8 cellular contexts compared by ENCODE assay signal in genomic region chr11:66728760-66729385, GRCh38. TPM values are rescaled to one million over a fixed set of nuclear protein-coding genes. Genes with fewer than 3 reads are reported as not detected.
DNase-seq lines count a peak whose midpoint lies in the region; ATAC-seq and TF ChIP-seq lines count a peak whose summit lies in the region.

TSS of gene SPTBN2 (minus strand) at chr11:66729216. CDS start at chr11:66721240, 7,976 bp downstream.

- no peak for TF ChIP-seq CTCF in WI38 (IDR thresholded peaks at IDR 0.05; ENCODE audit: low read depth, low read length)
- TF ChIP-seq CTCF in progenitor cell of endocrine pancreas (IDR thresholded peaks at IDR 0.05; ENCODE audit: unreplicated experiment) = no peak

- DNase-seq in left cardiac atrium (no peak), cardiac septum (ENCODE audit: low spot score) (no peak), glomerular visceral epithelial cell (ENCODE audit: extremely low spot score) (peak; percentile 31), progenitor cell of endocrine pancreas (ENCODE audit: low spot score, unreplicated experiment) (no peak)

- intact Hi-C loops in left cardiac atrium (cut with DNase I) = no loop called here
- intact Hi-C loops in cardiac septum (cut with DNase I) = no loop called here

- H3K27ac Mint-ChIP-seq in progenitor cell of endocrine pancreas = peak within 1 kb of the TSS; percentile 80

- peaks cover 50% of the 10 kb centered on the region for H3K27me3 Mint-ChIP-seq in progenitor cell of endocrine pancreas

- H3K4me3 ChIP-seq in WI38 (ENCODE audit: low read depth, low read length) = peak within 1 kb of the TSS; percentile 41

- peaks cover 4% of the 10 kb centered on the region for H3K36me3 Mint-ChIP-seq in progenitor cell of endocrine pancreas (ENCODE audit: insufficient read depth)

- ATAC-seq in left cardiac atrium = peak; percentile 23 to 35
- no peak for ATAC-seq in HG02759 (IDR thresholded peaks at IDR 0.05; ENCODE audit: unreplicated experiment)
- ATAC-seq in HG03565 (IDR thresholded peaks at IDR 0.05; ENCODE audit: unreplicated experiment) = no peak
- ATAC-seq in HG03196 (IDR thresholded peaks at IDR 0.05; ENCODE audit: unreplicated experiment) = no peak

- H3K9me3 Mint-ChIP-seq in progenitor cell of endocrine pancreas (ENCODE audit: low read depth) = no peaks in the 10 kb centered on the region

- peak within 1 kb of the TSS; percentile 88 for H3K4me3 Mint-ChIP-seq in progenitor cell of endocrine pancreas (ENCODE audit: low read depth)

- H3K4me1 Mint-ChIP-seq in progenitor cell of endocrine pancreas (ENCODE audit: low read depth) = peaks cover 24% of the 10 kb centered on the region

RNA-seq across cellular contexts. Expression of gene SPTBN2, which starts in this region (rescaled TPM):
- total RNA-seq in left cardiac atrium = 1 to 10 TPM; 3.2 to 3.8 TPM
- 1.7 TPM for total RNA-seq in cardiac septum
- total RNA-seq in progenitor cell of endocrine pancreas = 54.0 and 55.0 TPM in 2 replicates

Comparison
In these comparisons a context has a peak if more than half of its experiments do, and no peak if none do; other contexts are left out.
1. RNA of gene SPTBN2 (total RNA-seq): 54.0 to 55.0 TPM in progenitor cell of endocrine pancreas; 3.2 to 3.8 TPM in left cardiac atrium and 1.7 TPM in cardiac septum (single experiment); every median in the first group is over 10 times any median in the second.
2. ATAC-seq: peak in left cardiac atrium (2 of 2); none in HG02759 (single experiment), HG03565 (single experiment) and HG03196 (single experiment).